In genomic region chr17:21119247-21119944, GRCh38 we compare ENCODE assay signal across 8 cellular contexts. TPM values are rescaled to one million over a fixed set of nuclear protein-coding genes. Genes with fewer than 3 reads are reported as not detected.
DNase-seq lines count a peak whose midpoint lies in the region; ATAC-seq and TF ChIP-seq lines count a peak whose summit lies in the region.

No MANE protein-coding gene starts in this region.

- intact Hi-C loops in heart right ventricle (cut with DNase I), result loop anchor here in 8 of 10 donors (2.0 to 10.0 kb wide), 5 partner anchors 77 to 395 kb away; partner anchors contain the start of gene USP22 (in 1 of the 8)

- H3K9me3 ChIP-seq in MG63 (no peaks in the 10 kb centered on the region), heart right ventricle (no peaks in the 10 kb centered on the region)

- DNase-seq in NCI-H524 (lab: John Stamatoyannopoulos, UW) (peak; percentile 51 to 78), NCI-H524 treated with DMSO at 0.1 percent for 48 hours (lab: John Stamatoyannopoulos, UW) (no peak), MG63 (peak; percentile 27), SW480 (ENCODE audit: low spot score) (peak; percentile 73), heart right ventricle (peak; percentile 45 to 76), renal cortical epithelial cell (ENCODE audit: low read depth) (peak; percentile 47)
- peak; percentile 32 for DNase-seq in activated naive CD8-positive, alpha-beta T cell treated with anti-CD3 and anti-CD28 coated beads, Interleukin-2, amount 50 U/mL, for 16 hours (ENCODE audit: low read depth, low spot score)

- peak; percentile 67 to 93 (median 78) for ATAC-seq in heart right ventricle
- no peak for ATAC-seq in HG02884 (IDR thresholded peaks at IDR 0.05; ENCODE audit: unreplicated experiment)

- WGBS in heart right ventricle, 2 donors, result 31 to 34% methylated on average over 25 of the region's 25 CpGs

- H3K36me3 ChIP-seq in MG63 (no peaks in the 10 kb centered on the region), heart right ventricle (no peaks in the 10 kb centered on the region)

- TF ChIP-seq CTCF in heart right ventricle (IDR thresholded peaks at IDR 0.05), result peak; percentile 63 to 87 (median 83)

- peak overlapping the region in 5 of 10 donors; percentile 12 to 55 (median 31) for H3K27ac ChIP-seq in heart right ventricle

- H3K27me3 ChIP-seq in MG63 (no peaks in the 10 kb centered on the region), heart right ventricle (peaks cover 0 to 4% (median 0%) of the 10 kb centered on the region in 7 donors)

- H3K4me1 ChIP-seq in heart right ventricle, result peaks cover 0 to 22% (median 7%) of the 10 kb centered on the region in 9 donors

- no peak overlapping the region for H3K4me3 ChIP-seq in MG63
- peak overlapping the region in 3 of 10 donors; percentile 8 to 23 (median 17) for H3K4me3 ChIP-seq in heart right ventricle

RNA-seq across cellular contexts. Expression of gene DHRS7B, which starts 7.4 kb away (rescaled TPM):
- total RNA-seq in MG63 (2014; rRNA removed; shearing (Covaris generic); ENCODE audit: low replicate concordance), result 16.5 and 19.7 TPM in 2 replicates
- 10 to 100 TPM; 17.1 to 48.0 (median 26.0) TPM for total RNA-seq in heart right ventricle
- 10 to 100 TPM; 48.6 TPM for polyA plus RNA-seq in heart right ventricle
- 28.5 and 30.0 TPM in 2 replicates for total RNA-seq in renal cortical epithelial cell
